In the genomic region with DNA sequence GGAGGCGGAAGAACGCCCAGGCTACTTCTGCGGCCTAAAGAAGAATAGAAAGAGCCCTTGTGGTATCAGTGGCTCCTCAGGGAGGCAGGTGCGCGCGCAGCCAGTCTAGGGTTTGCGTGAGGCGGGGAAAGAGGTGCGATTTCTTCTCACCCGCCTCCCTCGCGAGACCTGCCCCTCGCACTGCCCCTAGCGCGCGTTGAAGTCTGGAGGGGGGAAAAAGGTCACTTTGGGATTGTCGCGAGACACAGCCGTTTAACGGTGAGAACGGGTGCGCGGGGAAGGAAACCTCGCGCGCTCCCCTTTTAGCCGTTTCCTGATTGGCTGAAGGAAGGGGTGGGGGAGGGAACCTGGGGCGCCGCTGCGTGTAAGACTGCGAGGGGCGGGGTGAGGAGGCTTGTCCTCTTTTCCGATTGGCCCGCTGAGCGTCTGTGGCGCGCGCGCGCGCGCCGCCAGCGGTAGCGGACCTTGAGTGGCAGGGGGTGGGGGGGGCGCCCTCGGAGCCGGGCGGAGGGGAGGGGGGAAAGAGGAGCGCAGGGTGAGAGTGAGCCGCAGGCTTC, we compare ENCODE assay signal across 8 cellular contexts. TPM values are rescaled to one million over a fixed set of nuclear protein-coding genes. Genes with fewer than 3 reads are reported as not detected.
DNase-seq lines count a peak whose midpoint lies in the region; ATAC-seq lines count a peak whose summit lies in the region.

A gene with protein sequence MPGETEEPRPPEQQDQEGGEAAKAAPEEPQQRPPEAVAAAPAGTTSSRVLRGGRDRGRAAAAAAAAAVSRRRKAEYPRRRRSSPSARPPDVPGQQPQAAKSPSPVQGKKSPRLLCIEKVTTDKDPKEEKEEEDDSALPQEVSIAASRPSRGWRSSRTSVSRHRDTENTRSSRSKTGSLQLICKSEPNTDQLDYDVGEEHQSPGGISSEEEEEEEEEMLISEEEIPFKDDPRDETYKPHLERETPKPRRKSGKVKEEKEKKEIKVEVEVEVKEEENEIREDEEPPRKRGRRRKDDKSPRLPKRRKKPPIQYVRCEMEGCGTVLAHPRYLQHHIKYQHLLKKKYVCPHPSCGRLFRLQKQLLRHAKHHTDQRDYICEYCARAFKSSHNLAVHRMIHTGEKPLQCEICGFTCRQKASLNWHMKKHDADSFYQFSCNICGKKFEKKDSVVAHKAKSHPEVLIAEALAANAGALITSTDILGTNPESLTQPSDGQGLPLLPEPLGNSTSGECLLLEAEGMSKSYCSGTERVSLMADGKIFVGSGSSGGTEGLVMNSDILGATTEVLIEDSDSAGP (plus strand): TSS at position 429 of the 557 bp plus-strand sequence. CDS start 219 bp downstream, outside the sequence.

- H3K9me3 Mint-ChIP-seq in IgD-negative memory B cell: no peaks in the 10 kb centered on the region

- peaks cover 37 to 61% (median 47%) of the 10 kb centered on the region in 3 donors for H3K4me1 Mint-ChIP-seq in IgD-negative memory B cell

- H3K4me3 Mint-ChIP-seq in IgD-negative memory B cell: peak within 1 kb of the TSS; percentile 94 to 99 (median 98)

- DNase-seq in Caki2 (ENCODE audit: low read depth): peak; percentile 96
- peak; percentile 36 for DNase-seq in OCI-M2 (lab: John Stamatoyannopoulos, UW; ENCODE audit: unreplicated experiment)
- DNase-seq in activated T-cell treated with anti-CD3 and anti-CD28 coated beads for 24 hours (ENCODE audit: low read depth): peak; percentile 95
- peak; percentile 53 for DNase-seq in epidermal melanocyte (ENCODE audit: insufficient read length, low spot score)
- DNase-seq in midbrain (lab: John Stamatoyannopoulos, UW): peak; percentile 98
- peak; percentile 95 for DNase-seq in stimulated activated CD8-positive, alpha-beta memory T cell treated with anti-CD3 and anti-CD28 coated beads, Interleukin-15, amount 100 ng/mL, for 48 hours (ENCODE audit: low read depth in 2 of 2)

- in situ Hi-C loops in Caki2 (cut with HindIII; ENCODE audit: low pct_unique_long_range_greater_than_20kb, low sequenced_read_pairs): no loop called here

- peak; percentile 32 for ATAC-seq in GM21526 (IDR thresholded peaks at IDR 0.05; ENCODE audit: low FRiP score, unreplicated experiment)

- peaks cover 3% of the 10 kb centered on the region for H3K36me3 Mint-ChIP-seq in IgD-negative memory B cell

- H3K27me3 Mint-ChIP-seq in IgD-negative memory B cell: no peaks in the 10 kb centered on the region

- H3K27ac Mint-ChIP-seq in IgD-negative memory B cell: peak within 1 kb of the TSS; percentile 99 to 100 (median 99)

RNA-seq across cellular contexts. Expression of the gene that starts here (rescaled TPM):
- 26.6 and 26.8 TPM in 2 replicates for total RNA-seq in Caki2 (2014; rRNA removed; shearing (Covaris generic); ENCODE audit: low replicate concordance)
- polyA plus RNA-seq in IgD-negative memory B cell: 6.3 TPM

Comparison
In these comparisons a context has a peak if more than half of its experiments do, and no peak if none do; other contexts are left out.
1. Peak in every context shown above with its lines: DNase-seq and ATAC-seq.
2. DNase-seq: peak in every context shown above with its lines; median percentile 98 in midbrain; 96 in Caki2; 95 in activated T-cell treated with anti-CD3 and anti-CD28 coated beads for 24 hours; 95 in stimulated activated CD8-positive, alpha-beta memory T cell treated with anti-CD3 and anti-CD28 coated beads, Interleukin-15, amount 100 ng/mL, for 48 hours; 53 in epidermal melanocyte; 36 in OCI-M2.